In genomic region chr4:185576918-185577591, GRCh38 we compare ENCODE assay signal across 15 cellular contexts. TPM values are rescaled to one million over a fixed set of nuclear protein-coding genes. Genes with fewer than 3 reads are reported as not detected.
A peak's percentile ranks its signal among the peaks of the same experiment; 100 is the strongest.
DNase-seq lines count a peak whose midpoint lies in the region; ATAC-seq and TF ChIP-seq lines count a peak whose summit lies in the region.
"Had no signal": no experiment of that assay in that cellular context is flagged by ENCODE, and none has a peak within 500 bp of the region (broad histone marks: within the 10 kb centered on the region; RNA-seq: fewer than 3 reads in every experiment).

No MANE protein-coding gene starts in this region.

- no peaks in the 10 kb centered on the region for H3K36me3 ChIP-seq in SK-N-SH (replicated peaks in 1 of 2; ENCODE audit: control insufficient read depth in 1 of 2, insufficient read depth in 2 of 2, low read length in 1 of 2)
- no peaks in the 10 kb centered on the region for H3K36me3 ChIP-seq in mucosa of rectum (ENCODE audit: control insufficient read depth in 2 of 2, insufficient read depth in 2 of 2, low read length in 2 of 2)
- no peaks in the 10 kb centered on the region for H3K36me3 ChIP-seq in stomach smooth muscle (ENCODE audit: control insufficient read depth in 2 of 2, insufficient read depth in 2 of 2, low read length in 2 of 2)

- H3K4me3 ChIP-seq in SK-N-SH (ENCODE audit: low read depth in 2 of 2, low read length in 1 of 2) (no peak overlapping the region), fibroblast of the aortic adventitia (ENCODE audit: low read depth, low read length) (no peak overlapping the region), mucosa of rectum (ENCODE audit: low read length in 2 of 2) (no peak overlapping the region), stomach smooth muscle (ENCODE audit: low read length in 2 of 2) (no peak overlapping the region)

- H4K20me1 ChIP-seq in SK-N-SH (ENCODE audit: insufficient read depth): no peaks in the 10 kb centered on the region

- no peak for TF ChIP-seq RAD21 in SK-N-SH (IDR thresholded peaks at IDR 0.05; ENCODE audit: low read length)

- CTCF ChIA-PET in SK-N-SH (lab: Yijun Ruan, JAX): interaction anchor here (0.6 to 1.9 kb wide), 5 partner anchors 9 to 461 kb away, joined by 3 to 11 read pairs (median 4); no protein-coding TSS in a partner anchor

- DNase-seq in SK-N-SH (peak; percentile 52), fibroblast of the aortic adventitia (ENCODE audit: low read depth) (peak; percentile 28), HuH-7.5 (ENCODE audit: low spot score) (no peak)
- DNase-seq: activated effector memory CD4-positive, alpha-beta T cell treated with Interleukin-2 at 50 U/mL for 16 hours; AML-193; Calu3; GF-D8; NCI-H1694 treated with DMSO at 0.1 percent for 48 hours; NCI-H510A had no signal

- no peak overlapping the region for H3K4me2 ChIP-seq in SK-N-SH

- no peak overlapping the region for H3K9ac ChIP-seq in SK-N-SH
- H3K9ac ChIP-seq in mucosa of rectum (ENCODE audit: low read depth in 1 of 2, low read length in 2 of 2): no peak overlapping the region
- peak overlapping the region; percentile 35 to 58 for H3K9ac ChIP-seq in stomach smooth muscle (ENCODE audit: low read length in 2 of 2)

- no peaks in the 10 kb centered on the region for H3K9me2 ChIP-seq in SK-N-SH

- H3K27me3 ChIP-seq in SK-N-SH (ENCODE audit: insufficient read depth) (no peaks in the 10 kb centered on the region), mucosa of rectum (ENCODE audit: control insufficient read depth in 2 of 2, insufficient read depth in 2 of 2, low read length in 2 of 2) (no peaks in the 10 kb centered on the region), stomach smooth muscle (ENCODE audit: control insufficient read depth in 1 of 2, insufficient read depth in 2 of 2, low read length in 2 of 2) (no peaks in the 10 kb centered on the region)

- 59% methylated on average over 7 of the region's 7 CpGs for WGBS in SK-N-SH (ENCODE audit: low lambda C conversion rate)

- H3K27ac ChIP-seq in SK-N-SH (ENCODE audit: low read depth in 2 of 2, low read length in 1 of 2) (peak overlapping the region in 1 of 2 experiments; percentile 71; a peak in 2 of 4 replicates), mucosa of rectum (ENCODE audit: low read depth in 2 of 2, low read length in 2 of 2) (peak overlapping the region; percentile 37 to 52), stomach smooth muscle (ENCODE audit: low read length) (peak overlapping the region; percentile 85)

- H3F3A ChIP-seq in SK-N-SH (replicated peaks; ENCODE audit: insufficient read depth): no peaks in the 10 kb centered on the region

- H2AFZ ChIP-seq in SK-N-SH (ENCODE audit: low read depth): peak overlapping the region; percentile 66; the same call in 1 of the 2 replicates

- H3K4me1 ChIP-seq in SK-N-SH (ENCODE audit: control insufficient read depth in 1 of 2, insufficient read depth in 2 of 2, low read depth in 1 of 2, low read length in 1 of 2) (peaks cover 5 to 15% of the 10 kb centered on the region in 2 experiments; a peak in 3 of 4 replicates), mucosa of rectum (ENCODE audit: control insufficient read depth in 2 of 2, insufficient read depth in 2 of 2, low read length in 2 of 2) (no peaks in the 10 kb centered on the region), stomach smooth muscle (ENCODE audit: control insufficient read depth, insufficient read depth, low read length) (peaks cover 23% of the 10 kb centered on the region)

- TF ChIP-seq CTCF in SK-N-SH (IDR thresholded peaks at IDR 0.05) (no peak), fibroblast of the aortic adventitia (IDR thresholded peaks at IDR 0.05; ENCODE audit: insufficient read depth, low read length) (no peak)

- no peaks in the 10 kb centered on the region for H3K79me2 ChIP-seq in SK-N-SH (ENCODE audit: insufficient read depth)

- POLR2A ChIA-PET in SK-N-SH (lab: Yijun Ruan, JAX): no interaction called here

- ATAC-seq in HG03159 (IDR thresholded peaks at IDR 0.05; ENCODE audit: unreplicated experiment) (no peak), HG02870 (IDR thresholded peaks at IDR 0.05; ENCODE audit: unreplicated experiment) (no peak), GM18861 (IDR thresholded peaks at IDR 0.05; ENCODE audit: unreplicated experiment) (no peak)
- ATAC-seq: stimulated activated effector memory CD8-positive, alpha-beta T cell treated with anti-CD3 and anti-CD28 coated beads, Interleukin-12 subunit alpha, Interleukin-12 subunit beta, amount 100 ng/mL, for 72 hours had no signal

- peak in 1 of 2 experiments; percentile 43; a peak in 1 of 4 replicates for TF ChIP-seq EP300 in SK-N-SH (IDR thresholded peaks at IDR 0.05; ENCODE audit: borderline replicate concordance in 1 of 2, low read depth in 1 of 2, low read length in 1 of 2)

- H3K9me3 ChIP-seq in SK-N-SH (no peaks in the 10 kb centered on the region), mucosa of rectum (ENCODE audit: control insufficient read depth in 2 of 2, low read length in 2 of 2) (no peaks in the 10 kb centered on the region), stomach smooth muscle (ENCODE audit: control insufficient read depth in 2 of 2, low read length in 2 of 2) (no peaks in the 10 kb centered on the region)

TF ChIP-seq in SK-N-SH, 30 proteins besides CTCF, POLR2A, EP300 and RAD21:
- TF ChIP-seq GATA2 (CRISPR knock-in tag; IDR thresholded peaks at IDR 0.05) (peak; percentile 37), MAX (IDR thresholded peaks at IDR 0.05; ENCODE audit: low read depth) (no peak), USF2 (IDR thresholded peaks at IDR 0.05; ENCODE audit: borderline replicate concordance, low read depth, low read length) (no peak), ELF1 (IDR thresholded peaks at IDR 0.05) (no peak), NFIC (IDR thresholded peaks at IDR 0.05; ENCODE audit: borderline replicate concordance) (no peak), JUND (IDR thresholded peaks at IDR 0.05) (no peak), TCF12 (IDR thresholded peaks at IDR 0.05) (no peak)

RNA-seq across cellular contexts. Expression of gene PDLIM3, which starts 41.7 kb away (rescaled TPM):
- 0.08 and 0.58 TPM in 2 replicates for polyA plus RNA-seq in SK-N-SH (2012; rRNA removed)
- polyA plus RNA-seq in SK-N-SH (2012; cell fraction: cytosol; rRNA removed): 0.17 and 0.24 TPM in 2 replicates
- 0.23 and 0.47 TPM in 2 replicates for polyA plus RNA-seq in SK-N-SH (2012; cell fraction: nucleus; rRNA removed)
- total RNA-seq in fibroblast of the aortic adventitia (ENCODE audit: low replicate concordance): 3.0 and 10.1 TPM in 2 replicates

Comparison
In these comparisons a context has a peak if more than half of its experiments do, and no peak if none do; other contexts are left out.
1. H3K9ac ChIP-seq: peak in stomach smooth muscle (2 of 2); none in SK-N-SH (single experiment) and mucosa of rectum (0 of 2).